ENCODE assay signal across 8 cellular contexts in genomic region chr6:110878751-110879539, GRCh38. TPM values are rescaled to one million over a fixed set of nuclear protein-coding genes. Genes with fewer than 3 reads are reported as not detected.
DNase-seq lines count a peak whose midpoint lies in the region; ATAC-seq and TF ChIP-seq lines count a peak whose summit lies in the region.

No MANE protein-coding gene starts in this region.

- POLR2A ChIA-PET in activated CD8-positive, alpha-beta T cell treated with anti-CD3 and anti-CD28 coated beads for 36 hours (lab: Charles Lee): interaction anchor here (0.7 to 9.1 kb wide), 10 partner anchors 12 to 197 kb away, joined by 3 to 241 read pairs (median 4); partner anchors contain the start of genes CDK19, GTF3C6 and RPF2

- H3K9me3 Mint-ChIP-seq in activated CD8-positive, alpha-beta T cell treated with anti-CD3 and anti-CD28 coated beads for 36 hours: no peaks in the 10 kb centered on the region

- WGBS in psoas muscle, 3 donors: 37 to 47% (median 41%) methylated on average over 10 of the region's 10 CpGs

- H3K27me3 ChIP-seq in HUES6 (ENCODE audit: control insufficient read depth, insufficient read depth, low read length) (no peaks in the 10 kb centered on the region), psoas muscle (ENCODE audit: insufficient read depth in 3 of 3, low read length in 2 of 3) (no peaks in the 10 kb centered on the region)

- H3K9me3 ChIP-seq in HUES6 (ENCODE audit: control insufficient read depth, insufficient read depth, low read depth, low read length) (no peaks in the 10 kb centered on the region), psoas muscle (no peaks in the 10 kb centered on the region)

- H3K4me3 Mint-ChIP-seq in activated CD8-positive, alpha-beta T cell treated with anti-CD3 and anti-CD28 coated beads for 36 hours: peak overlapping the region; percentile 97

- TF ChIP-seq CTCF in activated CD8-positive, alpha-beta T cell treated with anti-CD3 and anti-CD28 coated beads for 36 hours (IDR thresholded peaks at IDR 0.05): peak; percentile 58
- peak; percentile 72 for TF ChIP-seq CTCF in fibroblast of the aortic adventitia (IDR thresholded peaks at IDR 0.05; ENCODE audit: insufficient read depth, low read length)
- TF ChIP-seq CTCF in psoas muscle (IDR thresholded peaks at IDR 0.05): peak; percentile 4

- H3K27me3 Mint-ChIP-seq in activated CD8-positive, alpha-beta T cell treated with anti-CD3 and anti-CD28 coated beads for 36 hours: peaks cover 2% of the 10 kb centered on the region

- DNase-seq in DMS114 treated with DMSO at 0.1 percent for 48 hours (lab: John Stamatoyannopoulos, UW; ENCODE audit: unreplicated experiment) (peak; percentile 46), fibroblast of the aortic adventitia (ENCODE audit: low read depth) (peak; percentile 59), psoas muscle (no peak), A172 (ENCODE audit: low spot score) (no peak), DMS79 (lab: John Stamatoyannopoulos, UW) (no peak)
- DNase-seq in activated CD8-positive, alpha-beta T cell treated with anti-CD3 and anti-CD28 coated beads for 36 hours: peak; percentile 48

- H3K4me3 ChIP-seq in HUES6 (ENCODE audit: low read depth, low read length) (peak overlapping the region; percentile 80), fibroblast of the aortic adventitia (ENCODE audit: low read depth, low read length) (peak overlapping the region; percentile 7), psoas muscle (peak overlapping the region; percentile 93)

- peaks cover 46% of the 10 kb centered on the region for H3K36me3 Mint-ChIP-seq in activated CD8-positive, alpha-beta T cell treated with anti-CD3 and anti-CD28 coated beads for 36 hours (ENCODE audit: low read depth)

- H3K36me3 ChIP-seq in HUES6 (ENCODE audit: control insufficient read depth, insufficient read depth, low read length) (0 out of 2 replicates have a peak, but pooled peaks cover 2% of the 10 kb centered on the region), psoas muscle (ENCODE audit: insufficient read depth in 1 of 2, low read depth in 1 of 2) (no peaks in the 10 kb centered on the region)

- H3K27ac Mint-ChIP-seq in activated CD8-positive, alpha-beta T cell treated with anti-CD3 and anti-CD28 coated beads for 36 hours: peak overlapping the region; percentile 81

- no peak overlapping the region for H3K9ac ChIP-seq in HUES6 (ENCODE audit: low read length)

- intact Hi-C loops in activated CD8-positive, alpha-beta T cell treated with anti-CD3 and anti-CD28 coated beads for 36 hours (cut with micrococcal nuclease): loop anchor here (5.0 kb wide), 1 partner anchor 63 kb away; no protein-coding TSS in a partner anchor
- intact Hi-C loops in psoas muscle (cut with DNase I): loop anchor here (5.0 kb wide), 3 partner anchors 73 to 197 kb away; partner anchors contain the start of gene GTF3C6 (in 1 of the 2)

- no peak for ATAC-seq in activated CD8-positive, alpha-beta T cell treated with anti-CD3 and anti-CD28 coated beads for 36 hours
- no peak for ATAC-seq in psoas muscle
- ATAC-seq in GM21529 (IDR thresholded peaks at IDR 0.05; ENCODE audit: unreplicated experiment): no peak

- CTCF ChIA-PET in activated CD8-positive, alpha-beta T cell treated with anti-CD3 and anti-CD28 coated beads for 36 hours (lab: Charles Lee): interaction anchor here (0.7 to 9.0 kb wide), 19 partner anchors 8 to 380 kb away, joined by 3 to 76 read pairs (median 5); partner anchors contain the start of genes CDK19 and RPF2

- peaks cover 62% of the 10 kb centered on the region for H3K4me1 Mint-ChIP-seq in activated CD8-positive, alpha-beta T cell treated with anti-CD3 and anti-CD28 coated beads for 36 hours (ENCODE audit: low read depth)

- H3K4me1 ChIP-seq in HUES6 (ENCODE audit: control insufficient read depth, insufficient read depth, low read length) (peaks cover 23% of the 10 kb centered on the region), psoas muscle (peaks cover 63% of the 10 kb centered on the region)

- H3K27ac ChIP-seq in HUES6 (ENCODE audit: low read depth, low read length) (no peak overlapping the region), psoas muscle (no peak overlapping the region)

RNA-seq across cellular contexts. Expression of gene AMD1, which starts 4.4 kb away (rescaled TPM):
- 10 to 100 TPM; 77.4 to 85.0 TPM for total RNA-seq in activated CD8-positive, alpha-beta T cell treated with anti-CD3 and anti-CD28 coated beads for 36 hours
- total RNA-seq in fibroblast of the aortic adventitia (ENCODE audit: low replicate concordance) (61.1 and 99.1 TPM in 2 replicates), psoas muscle (10 to 100 TPM; 19.2 to 46.6 (median 42.8) TPM)
- polyA plus RNA-seq in psoas muscle: 10 to 100 TPM; 23.0 to 73.1 (median 31.7) TPM
- total RNA-seq in A172 (2014; rRNA removed; shearing (Covaris generic)): 114 and 144 TPM in 2 replicates

Comparison
In these comparisons a context has a peak if more than half of its experiments do, and no peak if none do; other contexts are left out.
1. DNase-seq: peak in DMS114 treated with DMSO at 0.1 percent for 48 hours (single experiment), activated CD8-positive, alpha-beta T cell treated with anti-CD3 and anti-CD28 coated beads for 36 hours (single experiment) and fibroblast of the aortic adventitia (single experiment); none in psoas muscle (0 of 2), A172 (single experiment) and DMS79 (single experiment).
2. H3K4me3 ChIP-seq: peak in every context shown above with its lines; median percentile 93 in psoas muscle; 80 in HUES6; 7 in fibroblast of the aortic adventitia.
3. CTCF ChIP-seq: peak in every context shown above with its lines; median percentile 72 in fibroblast of the aortic adventitia; 58 in activated CD8-positive, alpha-beta T cell treated with anti-CD3 and anti-CD28 coated beads for 36 hours; 4 in psoas muscle.